In genomic region chr18:74748809-74749208, GRCh38 we compare ENCODE assay signal across 1 cellular context.
TF ChIP-seq lines count a peak whose summit lies in the region.

No MANE protein-coding gene starts in this region.

TF ChIP-seq in HEK293, 187 proteins besides CTCF, POLR2A, EP300 and RAD21 (continued from another document and continues in another):
- TF ChIP-seq ZNF560 (tag by site-specific recombination; IDR thresholded peaks at IDR 0.05; ENCODE audit: borderline replicate concordance) (no peak), ZNF221 (tag by site-specific recombination; IDR thresholded peaks at IDR 0.05; ENCODE audit: borderline replicate concordance) (no peak), SETDB1 (IDR thresholded peaks at IDR 0.05; ENCODE audit: insufficient read length, low read length) (no peak), PRDM2 (tag by site-specific recombination; IDR thresholded peaks at IDR 0.05; ENCODE audit: borderline replicate concordance) (no peak), ZBTB8A (tag by site-specific recombination; IDR thresholded peaks at IDR 0.05) (0 out of 2 replicates have a peak, but pooled peaks have one; percentile 31), ZBTB6 (tag by site-specific recombination; IDR thresholded peaks at IDR 0.05) (no peak), PRDM6 (tag by site-specific recombination; IDR thresholded peaks at IDR 0.05) (0 out of 2 replicates have a peak, but pooled peaks have one; percentile 34), ZNF433 (tag by site-specific recombination; IDR thresholded peaks at IDR 0.05; ENCODE audit: low read depth) (no peak), WT1 (tag by site-specific recombination; IDR thresholded peaks at IDR 0.05) (0 out of 2 replicates have a peak, but pooled peaks have one; percentile 19), ZIC2 (tag by site-specific recombination; IDR thresholded peaks at IDR 0.05) (peak; percentile 96), PATZ1 (tag by site-specific recombination; IDR thresholded peaks at IDR 0.05) (no peak), ZNF785 (tag by site-specific recombination; IDR thresholded peaks at IDR 0.05) (no peak), ZNF530 (tag by site-specific recombination; IDR thresholded peaks at IDR 0.05; ENCODE audit: low read depth) (no peak), INSM2 (tag by site-specific recombination; IDR thresholded peaks at IDR 0.05) (no peak), ZNF513 (tag by site-specific recombination; IDR thresholded peaks at IDR 0.05) (no peak), ZNF121 (tag by site-specific recombination; IDR thresholded peaks at IDR 0.05) (no peak), SP2 (tag by site-specific recombination; IDR thresholded peaks at IDR 0.05) (no peak), ZNF114 (tag by site-specific recombination; IDR thresholded peaks at IDR 0.05) (no peak), ZSCAN16 (tag by site-specific recombination; IDR thresholded peaks at IDR 0.05) (no peak), ZNF248 (tag by site-specific recombination; IDR thresholded peaks at IDR 0.05) (no peak), ZNF660 (tag by site-specific recombination; IDR thresholded peaks at IDR 0.05) (no peak), ZNF426 (tag by site-specific recombination; IDR thresholded peaks at IDR 0.05) (no peak), ZNF561 (tag by site-specific recombination; IDR thresholded peaks at IDR 0.05; ENCODE audit: borderline replicate concordance) (no peak), YY1 (tag by site-specific recombination; IDR thresholded peaks at IDR 0.05) (0 out of 2 replicates have a peak, but pooled peaks have one; percentile 17), BCL6B (tag by site-specific recombination; IDR thresholded peaks at IDR 0.05) (no peak), ZNF704 (tag by site-specific recombination; IDR thresholded peaks at IDR 0.05) (no peak), SP7 (tag by site-specific recombination; IDR thresholded peaks at IDR 0.05) (no peak), ZNF26 (tag by site-specific recombination; IDR thresholded peaks at IDR 0.05) (no peak), ZNF18 (tag by site-specific recombination; IDR thresholded peaks at IDR 0.05) (peak; percentile 100), ZNF473 (tag by site-specific recombination; IDR thresholded peaks at IDR 0.05) (no peak), ZNF174 (tag by site-specific recombination; IDR thresholded peaks at IDR 0.05) (no peak), AEBP2 (tag by site-specific recombination; IDR thresholded peaks at IDR 0.05; ENCODE audit: borderline replicate concordance) (no peak), ZNF843 (tag by site-specific recombination; IDR thresholded peaks at IDR 0.05) (peak; percentile 49; the same call in 1 of the 2 replicates)
